Comparison of ENCODE assay signal across 22 cellular contexts in genomic region chr1:100580446-100580845, GRCh38. TPM values are rescaled to one million over a fixed set of nuclear protein-coding genes. Genes with fewer than 3 reads are reported as not detected.
"Had no signal": no experiment of that assay in that cellular context is flagged by ENCODE, and none has a peak within 500 bp of the region (broad histone marks: within the 10 kb centered on the region; RNA-seq: fewer than 3 reads in every experiment).

No MANE protein-coding gene starts in this region.

- H3K36me3 ChIP-seq: left lung, lower lobe of right lung, ovary, right atrium auricular region, right lobe of liver, tibial nerve, uterus had no signal

- H3K27me3 Mint-ChIP-seq: progenitor cell of endocrine pancreas, type B pancreatic cell had no signal

- DNase-seq: hypothalamus; kidney; left colon; left lung; lower lobe of right lung; mammary epithelial cell; mesenchymal stem cell; naive thymus-derived CD8-positive, alpha-beta T cell; ovary; right lobe of liver; stimulated activated CD4-positive, alpha-beta T cell treated with anti-CD3 and anti-CD28 coated beads, Interleukin-12 subunit alpha, Interleukin-12 subunit beta, amount 100 ng/mL, for 4 hours; stimulated activated CD4-positive, alpha-beta T cell treated with anti-CD3 and anti-CD28 coated beads, Interleukin-4, amount 100 ng/mL, for 1 hour; stimulated activated naive CD4-positive, alpha-beta T cell; substantia nigra; uterus had no signal

- H3K9me3 ChIP-seq: left lung, lower lobe of right lung, ovary, right atrium auricular region, right lobe of liver, tibial nerve, uterus had no signal

- H3K4me1 ChIP-seq: left lung, lower lobe of right lung, uterus had no signal

- H3K36me3 Mint-ChIP-seq: immature natural killer cell; naive thymus-derived CD8-positive, alpha-beta T cell; type B pancreatic cell had no signal

- H3K9me3 Mint-ChIP-seq: immature natural killer cell; naive thymus-derived CD8-positive, alpha-beta T cell; stimulated activated naive CD8-positive, alpha-beta T cell treated with anti-CD3 and anti-CD28 coated beads, Interleukin-15, Interleukin-2, amounts not matched to agents 100 ng/mL and 50 ng/mL, for 24 hours; type B pancreatic cell had no signal

- ATAC-seq: left colon, left lung, lower lobe of right lung, right lobe of liver had no signal

- H3K4me3 Mint-ChIP-seq: naive thymus-derived CD8-positive, alpha-beta T cell; stimulated activated naive CD8-positive, alpha-beta T cell treated with anti-CD3 and anti-CD28 coated beads, Interleukin-15, Interleukin-2, amounts not matched to agents 100 ng/mL and 50 ng/mL, for 24 hours; type B pancreatic cell had no signal

- H3K27ac ChIP-seq: left lung, lower lobe of right lung, ovary, right atrium auricular region, right lobe of liver, tibial nerve, uterus had no signal

- H3K27ac Mint-ChIP-seq: naive thymus-derived CD8-positive, alpha-beta T cell; progenitor cell of endocrine pancreas; stimulated activated naive CD8-positive, alpha-beta T cell treated with anti-CD3 and anti-CD28 coated beads, Interleukin-15, Interleukin-2, amounts not matched to agents 100 ng/mL and 50 ng/mL, for 24 hours; type B pancreatic cell had no signal

- H3K4me3 ChIP-seq: left lung, lower lobe of right lung, ovary, right atrium auricular region, right lobe of liver, skin epidermis, tibial nerve, uterus had no signal

- H3K27me3 ChIP-seq: left lung, ovary, right atrium auricular region, right lobe of liver, tibial nerve, uterus had no signal

RNA-seq across cellular contexts. Expression of gene GPR88, which starts 42.5 kb away (rescaled TPM):
- total RNA-seq: mammary epithelial cell, progenitor cell of endocrine pancreas had no signal
- polyA plus RNA-seq: immature natural killer cell; mammary epithelial cell; naive thymus-derived CD8-positive, alpha-beta T cell had no signal
